In genomic region chr4:125546272-125546671, GRCh38 we compare ENCODE assay signal across 29 cellular contexts.
"Had no signal": no experiment of that assay in that cellular context is flagged by ENCODE, and none has a peak within 500 bp of the region (broad histone marks: within the 10 kb centered on the region; RNA-seq: fewer than 3 reads in every experiment).

No MANE protein-coding gene starts in this region.

- H3K9me3 Mint-ChIP-seq: immature natural killer cell; natural killer cell treated with Interleukin-12 subunit alpha and Interleukin-12 subunit beta and Interleukin-15 and Interleukin-18, amount 100 ng/mL, for 72 hours; stimulated activated naive B cell treated with anti-CD40 and anti-IgM and Interleukin-4, amounts not matched to agents 10 μg/mL and 1 μg/mL and 100 μg/mL, for 72 hours had no signal

- H3K27ac ChIP-seq: heart left ventricle, left lung, lower lobe of right lung, pancreas, prostate gland, skin epidermis, suprapubic skin, thoracic aorta, tibial artery, upper lobe of right lung had no signal

- H3K36me3 ChIP-seq: heart left ventricle, left lung, lower lobe of right lung, pancreas, prostate gland, suprapubic skin, thoracic aorta, tibial artery, upper lobe of right lung had no signal

- H3K27me3 Mint-ChIP-seq: naive thymus-derived CD4-positive, alpha-beta T cell; natural killer cell treated with Interleukin-12 subunit alpha and Interleukin-12 subunit beta and Interleukin-15 and Interleukin-18, amount 100 ng/mL, for 72 hours; stimulated activated naive B cell treated with anti-CD40 and anti-IgM and Interleukin-4, amounts not matched to agents 10 μg/mL and 1 μg/mL and 100 μg/mL, for 72 hours had no signal

- H3K4me1 Mint-ChIP-seq: immature natural killer cell; naive thymus-derived CD4-positive, alpha-beta T cell; stimulated activated naive B cell treated with anti-CD40 and anti-IgM and Interleukin-4, amounts not matched to agents 10 μg/mL and 1 μg/mL and 100 μg/mL, for 72 hours had no signal

- H3K9me3 ChIP-seq: lower lobe of right lung, mucosa of descending colon, pancreas, prostate gland, suprapubic skin, thoracic aorta, tibial artery, upper lobe of right lung had no signal

- H3K4me3 Mint-ChIP-seq: immature natural killer cell; naive thymus-derived CD4-positive, alpha-beta T cell; natural killer cell treated with Interleukin-12 subunit alpha and Interleukin-12 subunit beta and Interleukin-15 and Interleukin-18, amount 100 ng/mL, for 72 hours; stimulated activated naive B cell treated with anti-CD40 and anti-IgM and Interleukin-4, amounts not matched to agents 10 μg/mL and 1 μg/mL and 100 μg/mL, for 72 hours had no signal

- H3K36me3 Mint-ChIP-seq: immature natural killer cell; naive thymus-derived CD4-positive, alpha-beta T cell; natural killer cell treated with Interleukin-12 subunit alpha and Interleukin-12 subunit beta and Interleukin-15 and Interleukin-18, amount 100 ng/mL, for 72 hours; stimulated activated naive B cell treated with anti-CD40 and anti-IgM and Interleukin-4, amounts not matched to agents 10 μg/mL and 1 μg/mL and 100 μg/mL, for 72 hours had no signal

- DNase-seq: hypothalamus; immature natural killer cell; kidney; left colon; lower lobe of right lung; midbrain; mucosa of descending colon; naive thymus-derived CD4-positive, alpha-beta T cell; retina; right cardiac atrium; stimulated activated CD4-positive, alpha-beta T cell treated with anti-CD3 and anti-CD28 coated beads, Interleukin-12 subunit alpha, Interleukin-12 subunit beta, amount 100 ng/mL, for 4 hours; stimulated activated CD4-positive, alpha-beta T cell treated with anti-CD3 and anti-CD28 coated beads, Interleukin-15, amount 100 ng/mL, for 24 hours; stimulated activated CD4-positive, alpha-beta T cell treated with anti-CD3 and anti-CD28 coated beads, Interleukin-2, amount 100 ng/mL, for 24 hours; stimulated activated CD4-positive, alpha-beta T cell treated with anti-CD3 and anti-CD28 coated beads, Interleukin-4, amount 100 ng/mL, for 1 hour; stimulated activated naive B cell treated with anti-CD40 and anti-IgM and Interleukin-4, amounts not matched to agents 10 μg/mL and 1 μg/mL and 100 μg/mL, for 72 hours; stimulated activated naive CD8-positive, alpha-beta T cell treated with anti-CD3 and anti-CD28 coated beads, Interleukin-15, Interleukin-2, amounts not matched to agents 100 U/mL and 50 U/mL, for 24 hours; tibial artery; trophoblast cell; upper lobe of right lung had no signal

- H3K4me3 ChIP-seq: heart left ventricle, left lung, lower lobe of right lung, mucosa of descending colon, pancreas, prostate gland, skin epidermis, suprapubic skin, thoracic aorta, tibial artery, upper lobe of right lung had no signal

- H3K27me3 ChIP-seq: heart left ventricle, left lung, pancreas, suprapubic skin, tibial artery, upper lobe of right lung had no signal

- H3K4me1 ChIP-seq: heart left ventricle, left lung, lower lobe of right lung, pancreas, prostate gland, suprapubic skin, tibial artery, upper lobe of right lung had no signal

- FAIRE-seq: islet of Langerhans, kidney, pancreas, urothelium cell line had no signal

- H3K27ac Mint-ChIP-seq: immature natural killer cell; natural killer cell treated with Interleukin-12 subunit alpha and Interleukin-12 subunit beta and Interleukin-15 and Interleukin-18, amount 100 ng/mL, for 72 hours; stimulated activated naive B cell treated with anti-CD40 and anti-IgM and Interleukin-4, amounts not matched to agents 10 μg/mL and 1 μg/mL and 100 μg/mL, for 72 hours had no signal
